ENCODE assay signal across 8 cellular contexts in genomic region chr22:27919943-27920755, GRCh38. TPM values are rescaled to one million over a fixed set of nuclear protein-coding genes. Genes with fewer than 3 reads are reported as not detected.
DNase-seq lines count a peak whose midpoint lies in the region; ATAC-seq, FAIRE-seq and TF ChIP-seq lines count a peak whose summit lies in the region.

No MANE protein-coding gene starts in this region.

- FAIRE-seq in GM19239 (lab: Jason Lieb, UNC) = no peak

- H3K4me3 ChIP-seq in endocrine pancreas (ENCODE audit: control insufficient read depth, insufficient read depth, low read length) = peak overlapping the region; percentile 72
- H3K4me3 ChIP-seq in mesodermal cell (ENCODE audit: extremely low read depth, insufficient read depth, low read length, poor library complexity, severe bottlenecking) = peak overlapping the region; percentile 75
- peak overlapping the region; percentile 61 for H3K4me3 ChIP-seq in urinary bladder (ENCODE audit: low read depth, low read length)

- POLR2A ChIA-PET in RWPE1 (lab: Yijun Ruan, JAX; ENCODE audit: low non-redundant PET) = no interaction called here

- peak overlapping the region; percentile 56 for H3K9ac ChIP-seq in endocrine pancreas (ENCODE audit: control insufficient read depth, insufficient read depth, low read length)

- H3K36me3 ChIP-seq in endocrine pancreas (ENCODE audit: control insufficient read depth, insufficient read depth, low read length) = no peaks in the 10 kb centered on the region
- peaks cover 26% of the 10 kb centered on the region for H3K36me3 ChIP-seq in mesodermal cell (ENCODE audit: control insufficient read depth, insufficient read depth, low read length)
- no peaks in the 10 kb centered on the region for H3K36me3 ChIP-seq in urinary bladder (ENCODE audit: insufficient read depth)

- TF ChIP-seq CTCF in C4-2B (conservative IDR thresholded peaks at IDR 0.05) = no peak
- no peak; the same call in 1 of the 2 replicates for TF ChIP-seq CTCF in RWPE1 (conservative IDR thresholded peaks at IDR 0.05; ENCODE audit: low read depth)

- peak; percentile 36 for ATAC-seq in GM19023 (IDR thresholded peaks at IDR 0.05; ENCODE audit: unreplicated experiment)
- peak; percentile 41 for ATAC-seq in HG03354 (IDR thresholded peaks at IDR 0.05; ENCODE audit: poor library complexity, severe bottlenecking, unreplicated experiment)

- DNase-seq in RWPE1 (ENCODE audit: low spot score) (no peak), GM19239 (ENCODE audit: insufficient read length, low spot score) (no peak)

- H3K27ac ChIP-seq in C4-2B (peak overlapping the region; percentile 87), RWPE1 (peak overlapping the region; percentile 94), mesodermal cell (ENCODE audit: low read depth, low read length, severe bottlenecking) (peak overlapping the region; percentile 94), urinary bladder (ENCODE audit: low read depth) (peak overlapping the region; percentile 92)

- 30 to 38% methylated on average over 10 to 12 of the region's 12 CpGs for WGBS in mesodermal cell (ENCODE audit: insufficient coverage in 2 of 2), 2 experiments
- 19% methylated on average over 12 of the region's 12 CpGs for WGBS in urinary bladder

- H3K4me1 ChIP-seq in endocrine pancreas (ENCODE audit: control insufficient read depth, insufficient read depth, low read length) (peaks cover 15% of the 10 kb centered on the region), mesodermal cell (ENCODE audit: control insufficient read depth, insufficient read depth, low read length, poor library complexity, severe bottlenecking) (peaks cover 7% of the 10 kb centered on the region), urinary bladder (ENCODE audit: insufficient read depth) (peaks cover 3% of the 10 kb centered on the region)

- no peaks in the 10 kb centered on the region for H3K27me3 ChIP-seq in endocrine pancreas (ENCODE audit: control insufficient read depth, insufficient read depth, low read length)

- H3K9me3 ChIP-seq in endocrine pancreas (ENCODE audit: control insufficient read depth, low read length) (no peaks in the 10 kb centered on the region), mesodermal cell (ENCODE audit: control insufficient read depth, low read length) (no peaks in the 10 kb centered on the region)

- CTCF ChIA-PET in RWPE1 (lab: Yijun Ruan, JAX) = no interaction called here

RNA-seq across cellular contexts. Expression of gene PITPNB, which starts 1.1 kb away (rescaled TPM):
- polyA plus RNA-seq in mesodermal cell (2013, experiment 1 of 2) = 70.5 TPM
- polyA plus RNA-seq in mesodermal cell (2013, experiment 2 of 2) = 76.4 TPM
- total RNA-seq in urinary bladder = 70.7 TPM
- 82.8 TPM for polyA plus RNA-seq in urinary bladder
